In genomic region chr15:52636459-52636858, GRCh38 we compare ENCODE assay signal across 16 cellular contexts. TPM values are rescaled to one million over a fixed set of nuclear protein-coding genes. Genes with fewer than 3 reads are reported as not detected.
A peak's percentile ranks its signal among the peaks of the same experiment; 100 is the strongest.
DNase-seq lines count a peak whose midpoint lies in the region; ATAC-seq and TF ChIP-seq lines count a peak whose summit lies in the region.
"Had no signal": no experiment of that assay in that cellular context is flagged by ENCODE, and none has a peak within 500 bp of the region (broad histone marks: within the 10 kb centered on the region; RNA-seq: fewer than 3 reads in every experiment).

No MANE protein-coding gene starts in this region.

- BruUV-seq in MCF 10A (replicated peaks; lab: Mats Ljungman, UMichigan) (no TSS peak), mammary epithelial cell (replicated peaks; lab: Mats Ljungman, UMichigan) (no TSS peak)

- H3K36me3 Mint-ChIP-seq in MCF 10A (ENCODE audit: insufficient read depth, unreplicated experiment): peaks cover 26% of the 10 kb centered on the region

- no peak overlapping the region for H3K4me2 ChIP-seq in mammary epithelial cell (ENCODE audit: insufficient read depth, low read depth, low read length)

- dilution Hi-C loops in mammary epithelial cell (cut with HindIII; ENCODE audit: low sequenced_read_pairs): no loop called here

- no peak for ATAC-seq in foreskin keratinocyte

- DNase-seq in MCF 10A (ENCODE audit: unreplicated experiment): no peak
- DNase-seq in mammary epithelial cell: no peak
- DNase-seq in M059J (ENCODE audit: low read depth): peak; percentile 51
- peak; percentile 9 for DNase-seq in astrocyte of the spinal cord (ENCODE audit: low read depth, low spot score)
- DNase-seq in left ventricle myocardium inferior: no peak
- no peak for DNase-seq in UCSD-AML1 (lab: John Stamatoyannopoulos, UW; ENCODE audit: unreplicated experiment)
- no peak for DNase-seq in NCI-H510A treated with DMSO at 0.1 percent for 48 hours (lab: John Stamatoyannopoulos, UW)
- DNase-seq in foreskin keratinocyte: no peak
- DNase-seq: ACHN; BE2C; CD4-positive, alpha-beta memory T cell; DMS79 treated with DMSO at 0.1 percent for 48 hours; GF-D8; GOT3; H9 had no signal

- CTCF ChIA-PET in MCF 10A (lab: Yijun Ruan, JAX) (interaction anchor here (0.7 kb wide), 1 partner anchor 37 kb away, joined by 3 read pairs; no protein-coding TSS in a partner anchor), mammary epithelial cell (lab: Charles Lee; ENCODE audit: low non-redundant PET) (no interaction called here)

- 88% methylated on average over 2 of the region's 2 CpGs for WGBS in mammary epithelial cell (ENCODE audit: low coverage, missing lambda C conversion rate)

- TF ChIP-seq CTCF in MCF 10A (IDR thresholded peaks at IDR 0.05; ENCODE audit: unreplicated experiment): no peak
- no peak for TF ChIP-seq CTCF in mammary epithelial cell (conservative IDR thresholded peaks at IDR 0.05 in 1 of 2, IDR thresholded peaks at IDR 0.05 in 1 of 2; ENCODE audit: extremely low read depth in 1 of 2, insufficient read depth in 1 of 2, low read depth in 1 of 2, low read length in 2 of 2)
- no peak for TF ChIP-seq CTCF in astrocyte of the spinal cord (IDR thresholded peaks at IDR 0.05; ENCODE audit: low read depth, low read length)
- no peak for TF ChIP-seq CTCF in left ventricle myocardium inferior (IDR thresholded peaks at IDR 0.05; ENCODE audit: borderline replicate concordance)
- no peak for TF ChIP-seq CTCF in foreskin keratinocyte (conservative IDR thresholded peaks at IDR 0.05)

- no peaks in the 10 kb centered on the region for H3K36me3 ChIP-seq in mammary epithelial cell (ENCODE audit: insufficient read depth, low read length)
- H3K36me3 ChIP-seq in left ventricle myocardium inferior: peaks cover 48% of the 10 kb centered on the region
- H3K36me3 ChIP-seq: BE2C had no signal

- H2AFZ ChIP-seq in mammary epithelial cell (ENCODE audit: low read depth, low read length): no peak overlapping the region

- H3K27me3 ChIP-seq in mammary epithelial cell (ENCODE audit: insufficient read depth, low read length) (no peaks in the 10 kb centered on the region), left ventricle myocardium inferior (ENCODE audit: low read depth) (no peaks in the 10 kb centered on the region), foreskin keratinocyte (no peaks in the 10 kb centered on the region)
- H3K27me3 ChIP-seq: BE2C had no signal

- H3K27ac Mint-ChIP-seq in MCF 10A (ENCODE audit: low read depth, unreplicated experiment): peak overlapping the region; percentile 8
- H3K27ac Mint-ChIP-seq: CD4-positive, alpha-beta memory T cell; H9 had no signal

- POLR2A ChIA-PET in MCF 10A (lab: Yijun Ruan, JAX): interaction anchor here (1.0 kb wide), 1 partner anchor 8 kb away, joined by 4 read pairs; no protein-coding TSS in a partner anchor

- H4K20me1 ChIP-seq in mammary epithelial cell (ENCODE audit: insufficient read depth, low read length): no peaks in the 10 kb centered on the region

- H3K4me3 Mint-ChIP-seq in MCF 10A (ENCODE audit: unreplicated experiment): no peak overlapping the region
- H3K4me3 Mint-ChIP-seq: CD4-positive, alpha-beta memory T cell; H9 had no signal

- H3K4me1 ChIP-seq in mammary epithelial cell (ENCODE audit: insufficient read depth, low read length) (peaks cover 7% of the 10 kb centered on the region), left ventricle myocardium inferior (peaks cover 7% of the 10 kb centered on the region), foreskin keratinocyte (peaks cover 10% of the 10 kb centered on the region)
- H3K4me1 ChIP-seq: BE2C had no signal

- no peaks in the 10 kb centered on the region for H3K79me2 ChIP-seq in mammary epithelial cell (ENCODE audit: insufficient read depth, low read length)

- H3K4me1 Mint-ChIP-seq in MCF 10A (ENCODE audit: insufficient read depth, unreplicated experiment): peaks cover 6% of the 10 kb centered on the region
- H3K4me1 Mint-ChIP-seq: H9 had no signal

- no peak overlapping the region for H3K4me3 ChIP-seq in mammary epithelial cell (replicated peaks in 1 of 3; ENCODE audit: insufficient read depth in 1 of 3, low read depth in 2 of 3, low read length in 3 of 3)
- no peak overlapping the region for H3K4me3 ChIP-seq in astrocyte of the spinal cord (ENCODE audit: low read depth, low read length)
- H3K4me3 ChIP-seq in left ventricle myocardium inferior: no peak overlapping the region

- intact Hi-C loops in MCF 10A (cut with micrococcal nuclease): no loop called here
- intact Hi-C loops in mammary epithelial cell (cut with micrococcal nuclease): no loop called here
- intact Hi-C loops in left ventricle myocardium inferior (cut with micrococcal nuclease): no loop called here

- in situ Hi-C loops in mammary epithelial cell (cut with MboI; ENCODE audit: low sequenced_read_pairs in 2 of 2): no loop called here
- in situ Hi-C loops in astrocyte of the spinal cord (cut with HindIII; ENCODE audit: low sequenced_read_pairs): no loop called here

- H3K27ac ChIP-seq in mammary epithelial cell (ENCODE audit: insufficient read depth, low read depth, low read length): no peak overlapping the region
- H3K27ac ChIP-seq in left ventricle myocardium inferior (replicated peaks): no peak overlapping the region
- no peak overlapping the region for H3K27ac ChIP-seq in foreskin keratinocyte
- H3K27ac ChIP-seq: C4-2B had no signal

- H3K9me3 ChIP-seq in mammary epithelial cell (replicated peaks; ENCODE audit: insufficient read depth, low read length): no peaks in the 10 kb centered on the region
- H3K9me3 ChIP-seq in left ventricle myocardium inferior (replicated peaks): no peaks in the 10 kb centered on the region
- H3K9me3 ChIP-seq: BE2C had no signal

- H3K9ac ChIP-seq in mammary epithelial cell (ENCODE audit: insufficient read depth, low read length): no peak overlapping the region

- H3K9me3 Mint-ChIP-seq in MCF 10A (ENCODE audit: unreplicated experiment): no peaks in the 10 kb centered on the region
- H3K9me3 Mint-ChIP-seq: H9 had no signal

- H3K27me3 Mint-ChIP-seq in MCF 10A (ENCODE audit: insufficient read depth, unreplicated experiment): no peaks in the 10 kb centered on the region
- H3K27me3 Mint-ChIP-seq: CD4-positive, alpha-beta memory T cell had no signal

RNA-seq across cellular contexts. Expression of gene ATOSA, which starts 42.7 kb away (rescaled TPM):
- total RNA-seq in MCF 10A (2022) (21.3 and 27.6 TPM in 2 replicates), mammary epithelial cell (10 to 100 TPM; 14.4 to 25.3 TPM), left ventricle myocardium inferior (21.8 TPM), foreskin keratinocyte (5.3 and 6.8 TPM in 2 replicates)
- polyA plus RNA-seq in mammary epithelial cell (4.2 TPM), foreskin keratinocyte (3.3 and 3.4 TPM in 2 replicates)
- polyA minus RNA-seq in mammary epithelial cell: 7.1 TPM
- total RNA-seq in M059J (2014; rRNA removed; shearing (Covaris generic)): 11.3 and 13.2 TPM in 2 replicates

Comparison
In these comparisons a context has a peak if more than half of its experiments do, and no peak if none do; other contexts are left out.
1. DNase-seq: peak in M059J (single experiment) and astrocyte of the spinal cord (single experiment); none in MCF 10A (single experiment), mammary epithelial cell (single experiment), left ventricle myocardium inferior (single experiment), UCSD-AML1 (single experiment), NCI-H510A treated with DMSO at 0.1 percent for 48 hours (single experiment) and foreskin keratinocyte (0 of 2).